ENCODE assay signal across 13 cellular contexts in genomic region chr13:47100214-47100853, GRCh38.
DNase-seq lines count a peak whose midpoint lies in the region; ATAC-seq lines count a peak whose summit lies in the region.
"Had no signal": no experiment of that assay in that cellular context is flagged by ENCODE, and none has a peak within 500 bp of the region (broad histone marks: within the 10 kb centered on the region; RNA-seq: fewer than 3 reads in every experiment).

No MANE protein-coding gene starts in this region.

- no peak overlapping the region for H3K27ac Mint-ChIP-seq in activated naive CD8-positive, alpha-beta T cell treated with anti-CD3 and anti-CD28 coated beads, Interleukin-2, amount 50 U/mL, for 24 hours
- H3K27ac Mint-ChIP-seq: activated naive CD4-positive, alpha-beta T cell treated with anti-CD3 and anti-CD28 coated beads, Interleukin-2, amount 50 U/mL, for 72 hours had no signal

- H3K4me1 Mint-ChIP-seq in activated naive CD8-positive, alpha-beta T cell treated with anti-CD3 and anti-CD28 coated beads, Interleukin-2, amount 50 U/mL, for 24 hours = no peaks in the 10 kb centered on the region

- H3K4me3 ChIP-seq in GM08714 (ENCODE audit: low read length) = peak overlapping the region; percentile 56; the same call in 1 of the 2 replicates
- H3K4me3 ChIP-seq: prostate gland had no signal

- peaks cover 2% of the 10 kb centered on the region for H3K27me3 Mint-ChIP-seq in activated naive CD8-positive, alpha-beta T cell treated with anti-CD3 and anti-CD28 coated beads, Interleukin-2, amount 50 U/mL, for 24 hours

- ATAC-seq in GM19328 (IDR thresholded peaks at IDR 0.05; ENCODE audit: unreplicated experiment) (peak; percentile 87), HG02642 (IDR thresholded peaks at IDR 0.05; ENCODE audit: poor library complexity, unreplicated experiment) (peak; percentile 89), HG03378 (IDR thresholded peaks at IDR 0.05; ENCODE audit: unreplicated experiment) (peak; percentile 98)
- no peak for ATAC-seq in activated naive CD8-positive, alpha-beta T cell treated with anti-CD3 and anti-CD28 coated beads, Interleukin-2, amount 50 U/mL, for 24 hours
- ATAC-seq: activated naive CD4-positive, alpha-beta T cell treated with anti-CD3 and anti-CD28 coated beads, Interleukin-2, amount 50 U/mL, for 72 hours had no signal

- H3K4me3 Mint-ChIP-seq in activated naive CD8-positive, alpha-beta T cell treated with anti-CD3 and anti-CD28 coated beads, Interleukin-2, amount 50 U/mL, for 24 hours = no peak overlapping the region

- in situ Hi-C loops in G401 (cut with HindIII; ENCODE audit: low sequenced_read_pairs) = no loop called here

- no peaks in the 10 kb centered on the region for H3K9me3 Mint-ChIP-seq in activated naive CD8-positive, alpha-beta T cell treated with anti-CD3 and anti-CD28 coated beads, Interleukin-2, amount 50 U/mL, for 24 hours

- no peak for DNase-seq in activated naive CD8-positive, alpha-beta T cell treated with anti-CD3 and anti-CD28 coated beads, Interleukin-2, amount 50 U/mL, for 24 hours
- DNase-seq in NCI-H446 (lab: John Stamatoyannopoulos, UW) = no peak
- DNase-seq in G401 (ENCODE audit: low spot score) = no peak
- no peak for DNase-seq in activated CD4-positive, alpha-beta T cell treated with anti-CD3 and anti-CD28 coated beads for 48 hours
- DNase-seq: ACHN, DND-41, H7 had no signal

- H3K36me3 Mint-ChIP-seq in activated naive CD8-positive, alpha-beta T cell treated with anti-CD3 and anti-CD28 coated beads, Interleukin-2, amount 50 U/mL, for 24 hours (ENCODE audit: low read depth) = no peaks in the 10 kb centered on the region
- H3K36me3 Mint-ChIP-seq: activated naive CD4-positive, alpha-beta T cell treated with anti-CD3 and anti-CD28 coated beads, Interleukin-2, amount 50 U/mL, for 72 hours had no signal
